In genomic region chr4:40992472-40993298, GRCh38 we compare ENCODE assay signal across 8 cellular contexts.
DNase-seq lines count a peak whose midpoint lies in the region; ATAC-seq and TF ChIP-seq lines count a peak whose summit lies in the region.

No MANE protein-coding gene starts in this region.

- peaks cover 8% of the 10 kb centered on the region for H3K4me1 ChIP-seq in upper lobe of right lung

- H3K27me3 ChIP-seq in upper lobe of right lung, result no peaks in the 10 kb centered on the region

- intact Hi-C loops in dendritic cell treated with granulocyte-macrophage colony-stimulating factor and Interleukin-4, amounts not matched to agents 40 ng/mL and 50 ng/mL, for 4 days (cut with micrococcal nuclease), result no loop called here
- intact Hi-C loops in upper lobe of right lung (cut with DNase I), result no loop called here

- peak; percentile 71 for ATAC-seq in GM21717 (IDR thresholded peaks at IDR 0.05; ENCODE audit: unreplicated experiment)
- ATAC-seq in upper lobe of right lung, result peak; percentile 60

- no peak for TF ChIP-seq CTCF in upper lobe of right lung (IDR thresholded peaks at IDR 0.05)

- peak overlapping the region; percentile 40 for H3K27ac Mint-ChIP-seq in dendritic cell treated with granulocyte-macrophage colony-stimulating factor and Interleukin-4, amounts not matched to agents 40 ng/mL and 50 ng/mL, for 4 days

- no peaks in the 10 kb centered on the region for H3K9me3 ChIP-seq in upper lobe of right lung

- H3K4me3 ChIP-seq in upper lobe of right lung, result no peak overlapping the region

- no peaks in the 10 kb centered on the region for H3K36me3 Mint-ChIP-seq in dendritic cell treated with granulocyte-macrophage colony-stimulating factor and Interleukin-4, amounts not matched to agents 40 ng/mL and 50 ng/mL, for 4 days (ENCODE audit: low read depth)

- H3K4me3 Mint-ChIP-seq in dendritic cell treated with granulocyte-macrophage colony-stimulating factor and Interleukin-4, amounts not matched to agents 40 ng/mL and 50 ng/mL, for 4 days, result no peak overlapping the region

- H3K9me3 Mint-ChIP-seq in dendritic cell treated with granulocyte-macrophage colony-stimulating factor and Interleukin-4, amounts not matched to agents 40 ng/mL and 50 ng/mL, for 4 days, result peaks cover 6% of the 10 kb centered on the region

- no peaks in the 10 kb centered on the region for H3K27me3 Mint-ChIP-seq in dendritic cell treated with granulocyte-macrophage colony-stimulating factor and Interleukin-4, amounts not matched to agents 40 ng/mL and 50 ng/mL, for 4 days

- no peaks in the 10 kb centered on the region for H3K36me3 ChIP-seq in upper lobe of right lung

- TF ChIP-seq POLR2A in GM15510 (IDR thresholded peaks at IDR 0.05; ENCODE audit: borderline replicate concordance, extremely low read depth, insufficient read length), result peak; percentile 30

- DNase-seq in Kasumi-1 (lab: John Stamatoyannopoulos, UW) (peak; percentile 94 to 96), upper lobe of right lung (no peak), iPS-NIHi11 (ENCODE audit: low spot score) (no peak), medulla oblongata (ENCODE audit: extremely low spot score) (no peak), HuH-7.5 (ENCODE audit: low spot score) (no peak)

- no peak overlapping the region for H3K27ac ChIP-seq in upper lobe of right lung

- H3K4me1 Mint-ChIP-seq in dendritic cell treated with granulocyte-macrophage colony-stimulating factor and Interleukin-4, amounts not matched to agents 40 ng/mL and 50 ng/mL, for 4 days (ENCODE audit: low read depth), result peaks cover 44% of the 10 kb centered on the region

Comparison
In these comparisons a context has a peak if more than half of its experiments do, and no peak if none do; other contexts are left out.
1. DNase-seq: peak in Kasumi-1 (2 of 2); none in upper lobe of right lung (single experiment), iPS-NIHi11 (single experiment), medulla oblongata (single experiment) and HuH-7.5 (single experiment).